1 cellular context compared by ENCODE assay signal in the genomic region with DNA sequence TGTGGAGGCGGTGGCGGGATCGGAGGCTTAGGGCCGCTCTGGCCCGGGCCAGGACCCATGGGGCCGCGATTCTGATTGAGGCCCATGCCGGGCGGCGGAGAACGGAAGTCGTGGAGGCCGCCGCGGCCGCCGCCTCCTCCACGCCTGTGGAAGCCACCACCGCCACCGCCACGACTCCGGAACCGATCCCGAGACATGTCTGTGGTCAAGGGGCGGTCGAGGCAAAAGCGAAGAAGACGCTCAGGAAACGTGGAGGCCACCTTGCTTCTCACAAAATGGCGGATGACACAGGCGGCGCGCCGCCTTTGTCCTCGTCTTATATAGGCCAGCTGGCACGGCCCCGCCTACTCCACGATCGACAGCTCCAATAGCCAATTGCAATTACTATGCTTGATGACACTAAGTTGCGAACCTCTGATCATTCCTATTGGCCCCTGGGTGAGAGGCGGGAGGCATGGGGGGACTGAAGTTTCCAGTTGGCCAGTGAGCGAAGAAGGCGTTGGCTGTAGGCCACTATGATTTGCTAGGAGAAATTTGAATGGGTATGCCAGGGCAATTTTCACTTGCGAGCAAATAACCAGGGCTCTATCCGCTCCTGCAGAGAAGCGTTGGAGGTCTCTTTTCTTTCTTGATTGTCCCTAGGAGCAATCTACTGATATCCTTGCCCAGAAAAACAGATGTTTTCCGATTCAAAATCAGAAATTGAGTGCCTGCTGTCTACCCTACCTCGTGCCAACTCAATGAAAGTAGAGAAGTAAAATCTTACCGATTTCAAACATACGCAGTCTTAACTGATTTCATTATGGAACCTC.
TF ChIP-seq lines count a peak whose summit lies in the region.

A gene with protein sequence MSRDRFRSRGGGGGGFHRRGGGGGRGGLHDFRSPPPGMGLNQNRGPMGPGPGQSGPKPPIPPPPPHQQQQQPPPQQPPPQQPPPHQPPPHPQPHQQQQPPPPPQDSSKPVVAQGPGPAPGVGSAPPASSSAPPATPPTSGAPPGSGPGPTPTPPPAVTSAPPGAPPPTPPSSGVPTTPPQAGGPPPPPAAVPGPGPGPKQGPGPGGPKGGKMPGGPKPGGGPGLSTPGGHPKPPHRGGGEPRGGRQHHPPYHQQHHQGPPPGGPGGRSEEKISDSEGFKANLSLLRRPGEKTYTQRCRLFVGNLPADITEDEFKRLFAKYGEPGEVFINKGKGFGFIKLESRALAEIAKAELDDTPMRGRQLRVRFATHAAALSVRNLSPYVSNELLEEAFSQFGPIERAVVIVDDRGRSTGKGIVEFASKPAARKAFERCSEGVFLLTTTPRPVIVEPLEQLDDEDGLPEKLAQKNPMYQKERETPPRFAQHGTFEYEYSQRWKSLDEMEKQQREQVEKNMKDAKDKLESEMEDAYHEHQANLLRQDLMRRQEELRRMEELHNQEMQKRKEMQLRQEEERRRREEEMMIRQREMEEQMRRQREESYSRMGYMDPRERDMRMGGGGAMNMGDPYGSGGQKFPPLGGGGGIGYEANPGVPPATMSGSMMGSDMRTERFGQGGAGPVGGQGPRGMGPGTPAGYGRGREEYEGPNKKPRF (minus strand): TSS at position 293 of the 812 bp plus-strand sequence. CDS start 96 bp downstream, at position 197.

TF ChIP-seq in K562, 482 proteins besides CTCF, POLR2A, EP300 and RAD21 (continued from another document and continues in another):
- TF ChIP-seq, protein P1, sequence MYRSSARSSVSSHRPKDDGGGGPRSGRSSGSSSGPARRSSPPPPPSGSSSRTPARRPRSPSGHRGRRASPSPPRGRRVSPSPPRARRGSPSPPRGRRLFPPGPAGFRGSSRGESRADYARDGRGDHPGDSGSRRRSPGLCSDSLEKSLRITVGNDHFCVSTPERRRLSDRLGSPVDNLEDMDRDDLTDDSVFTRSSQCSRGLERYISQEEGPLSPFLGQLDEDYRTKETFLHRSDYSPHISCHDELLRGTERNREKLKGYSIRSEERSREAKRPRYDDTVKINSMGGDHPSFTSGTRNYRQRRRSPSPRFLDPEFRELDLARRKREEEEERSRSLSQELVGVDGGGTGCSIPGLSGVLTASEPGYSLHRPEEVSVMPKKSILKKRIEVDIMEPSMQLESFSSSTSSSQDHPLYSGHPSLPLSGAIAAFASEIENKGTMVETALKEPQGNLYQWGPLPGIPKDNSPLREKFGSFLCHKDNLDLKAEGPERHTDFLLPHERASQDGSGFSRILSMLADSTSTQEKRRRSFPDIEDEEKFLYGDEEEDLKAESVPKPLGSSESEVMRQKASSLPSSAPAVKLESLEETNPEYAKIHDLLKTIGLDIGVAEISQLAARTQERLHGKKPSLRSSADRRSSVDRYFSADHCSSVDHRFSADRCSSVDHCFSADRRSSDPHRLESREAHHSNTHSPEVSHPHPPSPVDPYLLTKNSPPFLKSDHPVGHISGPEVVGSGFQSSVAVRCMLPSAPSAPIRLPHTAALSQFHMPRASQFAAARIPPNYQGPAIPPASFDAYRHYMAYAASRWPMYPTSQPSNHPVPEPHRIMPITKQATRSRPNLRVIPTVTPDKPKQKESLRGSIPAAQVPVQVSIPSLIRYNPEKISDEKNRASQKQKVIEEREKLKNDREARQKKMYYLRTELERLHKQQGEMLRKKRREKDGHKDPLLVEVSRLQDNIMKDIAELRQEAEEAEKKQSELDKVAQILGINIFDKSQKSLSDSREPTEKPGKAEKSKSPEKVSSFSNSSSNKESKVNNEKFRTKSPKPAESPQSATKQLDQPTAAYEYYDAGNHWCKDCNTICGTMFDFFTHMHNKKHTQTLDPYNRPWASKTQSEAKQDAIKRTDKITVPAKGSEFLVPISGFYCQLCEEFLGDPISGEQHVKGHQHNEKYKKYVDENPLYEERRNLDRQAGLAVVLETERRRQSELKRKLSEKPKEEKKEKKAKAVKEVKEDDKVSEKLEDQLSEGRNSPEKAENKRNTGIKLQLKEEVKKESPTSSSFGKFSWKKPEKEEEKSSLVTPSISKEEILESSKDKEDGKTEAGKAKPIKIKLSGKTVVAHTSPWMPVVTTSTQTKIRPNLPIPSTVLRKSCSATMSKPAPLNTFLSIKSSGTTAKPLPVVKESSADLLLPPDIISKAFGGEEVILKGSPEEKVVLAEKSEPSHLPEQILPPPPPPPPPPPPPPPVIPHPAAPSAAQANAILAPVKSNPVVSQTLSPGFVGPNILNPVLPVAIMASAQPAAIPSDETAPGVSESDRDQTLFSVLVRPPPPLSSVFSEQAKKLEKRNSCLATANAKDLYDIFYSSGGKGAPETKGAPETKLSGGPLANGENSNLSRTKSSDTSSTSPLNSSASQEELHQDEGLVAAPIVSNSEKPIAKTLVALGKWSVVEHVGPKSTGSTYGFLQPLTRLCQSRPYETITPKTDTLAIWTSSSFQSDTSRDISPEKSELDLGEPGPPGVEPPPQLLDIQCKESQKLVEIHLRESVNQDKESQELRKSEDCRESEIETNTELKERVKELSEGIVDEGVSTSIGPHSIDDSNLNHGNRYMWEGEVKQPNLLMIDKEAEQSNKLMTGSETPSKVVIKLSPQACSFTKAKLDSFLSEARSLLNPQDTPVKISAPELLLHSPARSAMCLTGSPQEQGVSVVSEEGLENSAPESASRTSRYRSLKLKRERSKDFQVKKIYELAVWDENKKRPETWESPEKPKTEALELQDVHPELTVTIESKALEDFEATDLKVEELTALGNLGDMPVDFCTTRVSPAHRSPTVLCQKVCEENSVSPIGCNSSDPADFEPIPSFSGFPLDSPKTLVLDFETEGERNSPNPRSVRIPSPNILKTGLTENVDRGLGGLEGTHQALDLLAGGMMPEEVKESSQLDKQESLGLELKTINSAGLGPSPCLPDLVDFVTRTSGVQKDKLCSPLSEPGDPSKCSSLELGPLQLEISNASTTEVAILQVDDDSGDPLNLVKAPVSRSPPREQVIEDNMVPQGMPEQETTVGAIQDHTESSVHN (IDR thresholded peaks at IDR 0.05; ENCODE audit: borderline replicate concordance in 1 of 2, low read depth in 1 of 2) = no peak
- TF ChIP-seq NCOR1 (IDR thresholded peaks at IDR 0.05) (peak; percentile 47), ZNF263 (CRISPR knock-in tag; IDR thresholded peaks at IDR 0.05; ENCODE audit: borderline replicate concordance) (no peak), LEF1 (IDR thresholded peaks at IDR 0.05) (peak; percentile 65), RBM22 (IDR thresholded peaks at IDR 0.05; ENCODE audit: low read depth, low read length, poor library complexity, severe bottlenecking) (peak; percentile 90), TAF7 (tag; IDR thresholded peaks at IDR 0.05) (peak; percentile 96), NR3C1 (CRISPR knock-in tag; IDR thresholded peaks at IDR 0.05) (0 out of 2 replicates have a peak, but pooled peaks have one; percentile 85), NR1H2 (CRISPR knock-in tag; IDR thresholded peaks at IDR 0.05) (peak; percentile 78; the same call in 1 of the 2 replicates), RB1 (IDR thresholded peaks at IDR 0.05; ENCODE audit: low read depth) (peak; percentile 97), TRIM28 (IDR thresholded peaks at IDR 0.05) (0 out of 2 replicates have a peak, but pooled peaks have one; percentile 15), SRF (CRISPR knock-in tag; IDR thresholded peaks at IDR 0.05) (peak in 1 of 2 experiments; percentile 46; a peak in 1 of 4 replicates), RFX7 (CRISPR knock-in tag; IDR thresholded peaks at IDR 0.05) (no peak), ZNF668 (CRISPR knock-in tag; IDR thresholded peaks at IDR 0.05) (peak; percentile 45; the same call in 1 of the 2 replicates), SMAD2 (IDR thresholded peaks at IDR 0.05; ENCODE audit: low read depth, low read length) (no peak), ZNF184 (CRISPR knock-in tag; IDR thresholded peaks at IDR 0.05) (no peak), SMARCB1 (IDR thresholded peaks at IDR 0.05; ENCODE audit: insufficient read length, low read depth) (no peak), PURB (CRISPR knock-in tag; IDR thresholded peaks at IDR 0.05; ENCODE audit: low read depth) (no peak), ZNF764 (CRISPR knock-in tag; IDR thresholded peaks at IDR 0.05; ENCODE audit: low read depth) (no peak), PCBP2 (IDR thresholded peaks at IDR 0.05; ENCODE audit: low read depth, low read length, poor library complexity, severe bottlenecking) (no peak)
- TF ChIP-seq, protein P2, sequence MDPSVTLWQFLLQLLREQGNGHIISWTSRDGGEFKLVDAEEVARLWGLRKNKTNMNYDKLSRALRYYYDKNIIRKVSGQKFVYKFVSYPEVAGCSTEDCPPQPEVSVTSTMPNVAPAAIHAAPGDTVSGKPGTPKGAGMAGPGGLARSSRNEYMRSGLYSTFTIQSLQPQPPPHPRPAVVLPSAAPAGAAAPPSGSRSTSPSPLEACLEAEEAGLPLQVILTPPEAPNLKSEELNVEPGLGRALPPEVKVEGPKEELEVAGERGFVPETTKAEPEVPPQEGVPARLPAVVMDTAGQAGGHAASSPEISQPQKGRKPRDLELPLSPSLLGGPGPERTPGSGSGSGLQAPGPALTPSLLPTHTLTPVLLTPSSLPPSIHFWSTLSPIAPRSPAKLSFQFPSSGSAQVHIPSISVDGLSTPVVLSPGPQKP (CRISPR knock-in tag; IDR thresholded peaks at IDR 0.05) = no peak
- TF ChIP-seq, protein P3, sequence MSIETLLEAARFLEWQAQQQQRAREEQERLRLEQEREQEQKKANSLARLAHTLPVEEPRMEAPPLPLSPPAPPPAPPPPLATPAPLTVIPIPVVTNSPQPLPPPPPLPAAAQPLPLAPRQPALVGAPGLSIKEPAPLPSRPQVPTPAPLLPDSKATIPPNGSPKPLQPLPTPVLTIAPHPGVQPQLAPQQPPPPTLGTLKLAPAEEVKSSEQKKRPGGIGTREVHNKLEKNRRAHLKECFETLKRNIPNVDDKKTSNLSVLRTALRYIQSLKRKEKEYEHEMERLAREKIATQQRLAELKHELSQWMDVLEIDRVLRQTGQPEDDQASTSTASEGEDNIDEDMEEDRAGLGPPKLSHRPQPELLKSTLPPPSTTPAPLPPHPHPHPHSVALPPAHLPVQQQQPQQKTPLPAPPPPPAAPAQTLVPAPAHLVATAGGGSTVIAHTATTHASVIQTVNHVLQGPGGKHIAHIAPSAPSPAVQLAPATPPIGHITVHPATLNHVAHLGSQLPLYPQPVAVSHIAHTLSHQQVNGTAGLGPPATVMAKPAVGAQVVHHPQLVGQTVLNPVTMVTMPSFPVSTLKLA (conservative IDR thresholded peaks at IDR 0.05) = peak; percentile 80 to 92
- TF ChIP-seq, protein P4, sequence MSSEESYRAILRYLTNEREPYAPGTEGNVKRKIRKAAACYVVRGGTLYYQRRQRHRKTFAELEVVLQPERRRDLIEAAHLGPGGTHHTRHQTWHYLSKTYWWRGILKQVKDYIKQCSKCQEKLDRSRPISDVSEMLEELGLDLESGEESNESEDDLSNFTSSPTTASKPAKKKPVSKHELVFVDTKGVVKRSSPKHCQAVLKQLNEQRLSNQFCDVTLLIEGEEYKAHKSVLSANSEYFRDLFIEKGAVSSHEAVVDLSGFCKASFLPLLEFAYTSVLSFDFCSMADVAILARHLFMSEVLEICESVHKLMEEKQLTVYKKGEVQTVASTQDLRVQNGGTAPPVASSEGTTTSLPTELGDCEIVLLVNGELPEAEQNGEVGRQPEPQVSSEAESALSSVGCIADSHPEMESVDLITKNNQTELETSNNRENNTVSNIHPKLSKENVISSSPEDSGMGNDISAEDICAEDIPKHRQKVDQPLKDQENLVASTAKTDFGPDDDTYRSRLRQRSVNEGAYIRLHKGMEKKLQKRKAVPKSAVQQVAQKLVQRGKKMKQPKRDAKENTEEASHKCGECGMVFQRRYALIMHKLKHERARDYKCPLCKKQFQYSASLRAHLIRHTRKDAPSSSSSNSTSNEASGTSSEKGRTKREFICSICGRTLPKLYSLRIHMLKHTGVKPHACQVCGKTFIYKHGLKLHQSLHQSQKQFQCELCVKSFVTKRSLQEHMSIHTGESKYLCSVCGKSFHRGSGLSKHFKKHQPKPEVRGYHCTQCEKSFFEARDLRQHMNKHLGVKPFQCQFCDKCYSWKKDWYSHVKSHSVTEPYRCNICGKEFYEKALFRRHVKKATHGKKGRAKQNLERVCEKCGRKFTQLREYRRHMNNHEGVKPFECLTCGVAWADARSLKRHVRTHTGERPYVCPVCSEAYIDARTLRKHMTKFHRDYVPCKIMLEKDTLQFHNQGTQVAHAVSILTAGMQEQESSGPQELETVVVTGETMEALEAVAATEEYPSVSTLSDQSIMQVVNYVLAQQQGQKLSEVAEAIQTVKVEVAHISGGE (CRISPR knock-in tag; IDR thresholded peaks at IDR 0.05) = peak in 1 of 3 experiments; percentile 0; a peak in 1 of 6 replicates
- TF ChIP-seq, protein P5, sequence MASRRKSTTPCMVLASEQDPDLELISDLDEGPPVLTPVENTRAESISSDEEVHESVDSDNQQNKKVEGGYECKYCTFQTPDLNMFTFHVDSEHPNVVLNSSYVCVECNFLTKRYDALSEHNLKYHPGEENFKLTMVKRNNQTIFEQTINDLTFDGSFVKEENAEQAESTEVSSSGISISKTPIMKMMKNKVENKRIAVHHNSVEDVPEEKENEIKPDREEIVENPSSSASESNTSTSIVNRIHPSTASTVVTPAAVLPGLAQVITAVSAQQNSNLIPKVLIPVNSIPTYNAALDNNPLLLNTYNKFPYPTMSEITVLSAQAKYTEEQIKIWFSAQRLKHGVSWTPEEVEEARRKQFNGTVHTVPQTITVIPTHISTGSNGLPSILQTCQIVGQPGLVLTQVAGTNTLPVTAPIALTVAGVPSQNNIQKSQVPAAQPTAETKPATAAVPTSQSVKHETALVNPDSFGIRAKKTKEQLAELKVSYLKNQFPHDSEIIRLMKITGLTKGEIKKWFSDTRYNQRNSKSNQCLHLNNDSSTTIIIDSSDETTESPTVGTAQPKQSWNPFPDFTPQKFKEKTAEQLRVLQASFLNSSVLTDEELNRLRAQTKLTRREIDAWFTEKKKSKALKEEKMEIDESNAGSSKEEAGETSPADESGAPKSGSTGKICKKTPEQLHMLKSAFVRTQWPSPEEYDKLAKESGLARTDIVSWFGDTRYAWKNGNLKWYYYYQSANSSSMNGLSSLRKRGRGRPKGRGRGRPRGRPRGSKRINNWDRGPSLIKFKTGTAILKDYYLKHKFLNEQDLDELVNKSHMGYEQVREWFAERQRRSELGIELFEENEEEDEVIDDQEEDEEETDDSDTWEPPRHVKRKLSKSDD (conservative IDR thresholded peaks at IDR 0.05; ENCODE audit: low read length) = 0 out of 2 replicates have a peak, but pooled peaks have one; percentile 15
- TF ChIP-seq, protein P6, sequence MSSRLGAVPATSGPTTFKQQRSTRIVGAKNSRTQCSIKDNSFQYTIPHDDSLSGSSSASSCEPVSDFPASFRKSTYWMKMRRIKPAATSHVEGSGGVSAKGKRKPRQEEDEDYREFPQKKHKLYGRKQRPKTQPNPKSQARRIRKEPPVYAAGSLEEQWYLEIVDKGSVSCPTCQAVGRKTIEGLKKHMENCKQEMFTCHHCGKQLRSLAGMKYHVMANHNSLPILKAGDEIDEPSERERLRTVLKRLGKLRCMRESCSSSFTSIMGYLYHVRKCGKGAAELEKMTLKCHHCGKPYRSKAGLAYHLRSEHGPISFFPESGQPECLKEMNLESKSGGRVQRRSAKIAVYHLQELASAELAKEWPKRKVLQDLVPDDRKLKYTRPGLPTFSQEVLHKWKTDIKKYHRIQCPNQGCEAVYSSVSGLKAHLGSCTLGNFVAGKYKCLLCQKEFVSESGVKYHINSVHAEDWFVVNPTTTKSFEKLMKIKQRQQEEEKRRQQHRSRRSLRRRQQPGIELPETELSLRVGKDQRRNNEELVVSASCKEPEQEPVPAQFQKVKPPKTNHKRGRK (tag; IDR thresholded peaks at IDR 0.05) = no peak
- TF ChIP-seq, protein P7, sequence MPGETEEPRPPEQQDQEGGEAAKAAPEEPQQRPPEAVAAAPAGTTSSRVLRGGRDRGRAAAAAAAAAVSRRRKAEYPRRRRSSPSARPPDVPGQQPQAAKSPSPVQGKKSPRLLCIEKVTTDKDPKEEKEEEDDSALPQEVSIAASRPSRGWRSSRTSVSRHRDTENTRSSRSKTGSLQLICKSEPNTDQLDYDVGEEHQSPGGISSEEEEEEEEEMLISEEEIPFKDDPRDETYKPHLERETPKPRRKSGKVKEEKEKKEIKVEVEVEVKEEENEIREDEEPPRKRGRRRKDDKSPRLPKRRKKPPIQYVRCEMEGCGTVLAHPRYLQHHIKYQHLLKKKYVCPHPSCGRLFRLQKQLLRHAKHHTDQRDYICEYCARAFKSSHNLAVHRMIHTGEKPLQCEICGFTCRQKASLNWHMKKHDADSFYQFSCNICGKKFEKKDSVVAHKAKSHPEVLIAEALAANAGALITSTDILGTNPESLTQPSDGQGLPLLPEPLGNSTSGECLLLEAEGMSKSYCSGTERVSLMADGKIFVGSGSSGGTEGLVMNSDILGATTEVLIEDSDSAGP (CRISPR knock-in tag; IDR thresholded peaks at IDR 0.05) = no peak
